Comparison of ENCODE assay signal across 10 cellular contexts in the genomic region with DNA sequence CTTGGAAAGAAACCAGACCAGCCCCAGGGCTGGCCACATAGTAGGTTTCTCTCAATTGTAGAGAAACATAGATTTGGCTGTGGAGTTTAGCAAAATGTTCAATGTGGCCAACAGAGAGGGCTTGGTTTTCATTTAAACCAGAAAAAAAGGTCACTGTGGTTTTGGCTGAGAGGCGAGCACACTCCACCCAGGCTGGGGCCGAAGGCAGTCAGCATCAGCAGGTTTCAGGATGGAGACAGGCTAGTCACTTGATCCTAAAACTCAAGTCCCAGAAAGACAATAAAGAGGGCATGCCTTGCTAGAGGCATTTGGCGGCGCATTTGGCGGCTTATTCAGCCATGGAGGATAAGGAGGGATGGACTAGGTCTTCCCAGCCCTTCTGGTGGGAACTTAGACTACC. TPM values are rescaled to one million over a fixed set of nuclear protein-coding genes. Genes with fewer than 3 reads are reported as not detected.
DNase-seq lines count a peak whose midpoint lies in the region; ATAC-seq and TF ChIP-seq lines count a peak whose summit lies in the region.
"Had no signal": no experiment of that assay in that cellular context is flagged by ENCODE, and none has a peak within 500 bp of the region (broad histone marks: within the 10 kb centered on the region; RNA-seq: fewer than 3 reads in every experiment).

No MANE protein-coding gene starts in this region.

- H3K4me3 ChIP-seq in MM.1S (ENCODE audit: low read length), result no peak overlapping the region

- peak overlapping the region; percentile 22; the same call in 1 of the 2 replicates for H3K27ac ChIP-seq in MM.1S (ENCODE audit: low read length)

- H3K4me1 ChIP-seq in MM.1S (ENCODE audit: low read length), result peaks cover 18% of the 10 kb centered on the region

- peaks cover 4% of the 10 kb centered on the region for H3F3A ChIP-seq in MM.1S (ENCODE audit: insufficient read depth, low read length)

- no peaks in the 10 kb centered on the region; the same call in 1 of the 2 replicates for H3K36me3 ChIP-seq in MM.1S (replicated peaks; ENCODE audit: insufficient read depth, low read length)

- intact Hi-C loops in posterior cingulate gyrus (cut with DNase I), result no loop called here

- peak; percentile 54 for DNase-seq in activated CD8-positive, alpha-beta memory T cell treated with anti-CD3 and anti-CD28 coated beads, Interleukin-2, amount 10 ng/mL, durations not matched to agents 7 days and 5 days
- no peak for DNase-seq in activated CD8-positive, alpha-beta memory T cell treated with anti-CD3 and anti-CD28 coated beads, Interleukin-2, amount 50 U/mL, for 4 hours
- DNase-seq in MM.1S (peak; percentile 47), stromal cell of bone marrow (ENCODE audit: low read depth) (peak; percentile 63), ureter (ENCODE audit: low spot score) (no peak), posterior cingulate gyrus (no peak)
- no peak for DNase-seq in central memory CD8-positive, alpha-beta T cell (ENCODE audit: low spot score in 2 of 2)
- DNase-seq: NCI-H446 treated with DMSO at 0.1 percent for 48 hours had no signal

- H3K36me3 Mint-ChIP-seq in activated CD8-positive, alpha-beta memory T cell treated with anti-CD3 and anti-CD28 coated beads, Interleukin-2, amount 10 ng/mL, durations not matched to agents 7 days and 5 days, result peaks cover 74% of the 10 kb centered on the region
- peaks cover 70% of the 10 kb centered on the region for H3K36me3 Mint-ChIP-seq in central memory CD8-positive, alpha-beta T cell (ENCODE audit: insufficient read depth)

- no peak overlapping the region for H3K4me3 Mint-ChIP-seq in activated CD8-positive, alpha-beta memory T cell treated with anti-CD3 and anti-CD28 coated beads, Interleukin-2, amount 10 ng/mL, durations not matched to agents 7 days and 5 days
- no peak overlapping the region for H3K4me3 Mint-ChIP-seq in central memory CD8-positive, alpha-beta T cell

- H3K27me3 Mint-ChIP-seq in activated CD8-positive, alpha-beta memory T cell treated with anti-CD3 and anti-CD28 coated beads, Interleukin-2, amount 10 ng/mL, durations not matched to agents 7 days and 5 days, result no peaks in the 10 kb centered on the region
- H3K27me3 Mint-ChIP-seq in central memory CD8-positive, alpha-beta T cell, result no peaks in the 10 kb centered on the region

- no peak overlapping the region for H2AFZ ChIP-seq in MM.1S (ENCODE audit: low read length)

- no peaks in the 10 kb centered on the region for H3K27me3 ChIP-seq in MM.1S (replicated peaks; ENCODE audit: insufficient read depth, low read length)

- ATAC-seq in activated CD8-positive, alpha-beta memory T cell treated with anti-CD3 and anti-CD28 coated beads, Interleukin-2, amount 10 ng/mL, durations not matched to agents 7 days and 5 days, result peak; percentile 55
- no peak for ATAC-seq in central memory CD8-positive, alpha-beta T cell (replicated peaks; ENCODE audit: extremely low read depth, poor library complexity, severe bottlenecking)
- no peak for ATAC-seq in GM21447 (IDR thresholded peaks at IDR 0.05; ENCODE audit: unreplicated experiment)

- H3K9me2 ChIP-seq in MM.1S (replicated peaks; ENCODE audit: insufficient read depth, low read length), result no peaks in the 10 kb centered on the region

- no peaks in the 10 kb centered on the region for H4K20me1 ChIP-seq in MM.1S (ENCODE audit: insufficient read depth, low read length)

- H3K9me3 ChIP-seq in MM.1S (replicated peaks; ENCODE audit: insufficient read depth, low read length), result no peaks in the 10 kb centered on the region

- no peaks in the 10 kb centered on the region for H3K79me2 ChIP-seq in MM.1S (ENCODE audit: low read length)

- H3K9me3 Mint-ChIP-seq in activated CD8-positive, alpha-beta memory T cell treated with anti-CD3 and anti-CD28 coated beads, Interleukin-2, amount 10 ng/mL, durations not matched to agents 7 days and 5 days (ENCODE audit: low read depth), result peaks cover 3% of the 10 kb centered on the region
- no peaks in the 10 kb centered on the region for H3K9me3 Mint-ChIP-seq in central memory CD8-positive, alpha-beta T cell

- H3K9ac ChIP-seq in MM.1S (ENCODE audit: low read length), result no peak overlapping the region

- H3K27ac Mint-ChIP-seq in activated CD8-positive, alpha-beta memory T cell treated with anti-CD3 and anti-CD28 coated beads, Interleukin-2, amount 10 ng/mL, durations not matched to agents 7 days and 5 days, result peak overlapping the region; percentile 90
- peak overlapping the region; percentile 70 for H3K27ac Mint-ChIP-seq in central memory CD8-positive, alpha-beta T cell (ENCODE audit: low read depth)

- CTCF ChIA-PET in activated CD8-positive, alpha-beta memory T cell treated with anti-CD3 and anti-CD28 coated beads, Interleukin-2, amount 10 ng/mL, durations not matched to agents 7 days and 5 days (lab: Charles Lee), result interaction anchor here (0.8 to 1.7 kb wide), 4 partner anchors 12 to 19 kb away, joined by 3 to 6 read pairs (median 4); no protein-coding TSS in a partner anchor

- TF ChIP-seq CTCF in MM.1S (IDR thresholded peaks at IDR 0.05; ENCODE audit: low read length), result no peak

- H3K4me2 ChIP-seq in MM.1S (ENCODE audit: low read depth, low read length), result peak overlapping the region; percentile 13; the same call in 1 of the 2 replicates

- H3K4me1 Mint-ChIP-seq in activated CD8-positive, alpha-beta memory T cell treated with anti-CD3 and anti-CD28 coated beads, Interleukin-2, amount 10 ng/mL, durations not matched to agents 7 days and 5 days, result peaks cover 42% of the 10 kb centered on the region
- peaks cover 15% of the 10 kb centered on the region for H3K4me1 Mint-ChIP-seq in central memory CD8-positive, alpha-beta T cell

RNA-seq across cellular contexts. Expression of gene RASSF2, which starts 28.6 kb away (rescaled TPM):
- 10 to 100 TPM; 43.2 to 46.7 TPM for total RNA-seq in activated CD8-positive, alpha-beta memory T cell treated with anti-CD3 and anti-CD28 coated beads, Interleukin-2, amount 10 ng/mL, durations not matched to agents 7 days and 5 days
- total RNA-seq in ureter, result 13.9 TPM
- total RNA-seq: MCF 10A had no signal

Comparison
In these comparisons a context has a peak if more than half of its experiments do, and no peak if none do; other contexts are left out.
1. DNase-seq: peak in activated CD8-positive, alpha-beta memory T cell treated with anti-CD3 and anti-CD28 coated beads, Interleukin-2, amount 10 ng/mL, durations not matched to agents 7 days and 5 days (single experiment), MM.1S (single experiment) and stromal cell of bone marrow (single experiment); none in activated CD8-positive, alpha-beta memory T cell treated with anti-CD3 and anti-CD28 coated beads, Interleukin-2, amount 50 U/mL, for 4 hours (single experiment), central memory CD8-positive, alpha-beta T cell (0 of 2), ureter (single experiment) and posterior cingulate gyrus (0 of 10).